Comparison of ENCODE assay signal across 27 cellular contexts in genomic region chr10:123783296-123783695, GRCh38.
"Had no signal": no experiment of that assay in that cellular context is flagged by ENCODE, and none has a peak within 500 bp of the region (broad histone marks: within the 10 kb centered on the region; RNA-seq: fewer than 3 reads in every experiment).

No MANE protein-coding gene starts in this region.

- H3K9me3 Mint-ChIP-seq: activated CD4-positive, alpha-beta memory T cell treated with anti-CD3 and anti-CD28 coated beads, Interleukin-2, amount 10 ng/mL, durations not matched to agents 7 days and 5 days; activated CD4-positive, alpha-beta T cell treated with anti-CD3 and anti-CD28 coated beads, Interleukin-2, amount 10 ng/mL, durations not matched to agents 7 days and 5 days; activated naive CD4-positive, alpha-beta T cell treated with anti-CD3 and anti-CD28 coated beads, Interleukin-2, amount 50 U/mL, for 24 hours; activated naive CD8-positive, alpha-beta T cell treated with anti-CD3 and anti-CD28 coated beads, Interleukin-2, amount 50 U/mL, for 24 hours; activated T-helper 2 cell treated with anti-CD3 and anti-CD28 coated beads, Interferon-gamma antibody, Interleukin-2, Interleukin-4, amounts not matched to agents 10 μg/mL and 5 μg/mL and 100 μg/mL, durations not matched to agents 14 hours and 24 hours and 36 hours; central memory CD8-positive, alpha-beta T cell; nephron; stimulated activated naive B cell treated with anti-CD40 and anti-IgM and Interleukin-4, amounts not matched to agents 10 μg/mL and 1 μg/mL and 100 μg/mL, for 72 hours; WTC11 had no signal

- DNase-seq: activated CD4-positive, alpha-beta memory T cell treated with anti-CD3 and anti-CD28 coated beads, Interleukin-2, amount 10 ng/mL, durations not matched to agents 7 days and 5 days; activated CD4-positive, alpha-beta T cell treated with anti-CD3 and anti-CD28 coated beads for 1 hour; activated CD4-positive, alpha-beta T cell treated with anti-CD3 and anti-CD28 coated beads, Interleukin-2, amount 10 ng/mL, durations not matched to agents 7 days and 5 days; activated naive CD8-positive, alpha-beta T cell treated with anti-CD3 and anti-CD28 coated beads, Interleukin-2, amount 50 U/mL, for 24 hours; activated T-cell treated with anti-CD3 and anti-CD28 coated beads, Interleukin-2, amount 50 U/mL, for 48 hours; amygdala; effector memory CD4-positive, alpha-beta T cell; erythroblast; head of caudate nucleus; hippocampal formation; kidney; left colon; lower lobe of right lung; mesendoderm; stimulated activated CD4-positive, alpha-beta T cell treated with anti-CD3 and anti-CD28 coated beads, Interleukin-15, amount 100 ng/mL, for 24 hours; stimulated activated CD4-positive, alpha-beta T cell treated with anti-CD3 and anti-CD28 coated beads, Interleukin-2, amount 100 ng/mL, for 24 hours; stimulated activated naive B cell treated with anti-CD40 and anti-IgM and Interleukin-4, amounts not matched to agents 10 μg/mL and 1 μg/mL and 100 μg/mL, for 72 hours; T-helper 2 cell; uterus had no signal

- H3K27ac Mint-ChIP-seq: activated CD4-positive, alpha-beta memory T cell treated with anti-CD3 and anti-CD28 coated beads, Interleukin-2, amount 10 ng/mL, durations not matched to agents 7 days and 5 days; activated CD4-positive, alpha-beta T cell treated with anti-CD3 and anti-CD28 coated beads, Interleukin-2, amount 10 ng/mL, durations not matched to agents 7 days and 5 days; activated naive CD4-positive, alpha-beta T cell treated with anti-CD3 and anti-CD28 coated beads, Interleukin-2, amount 50 U/mL, for 24 hours; activated naive CD8-positive, alpha-beta T cell treated with anti-CD3 and anti-CD28 coated beads, Interleukin-2, amount 50 U/mL, for 24 hours; activated T-helper 2 cell treated with anti-CD3 and anti-CD28 coated beads, Interferon-gamma antibody, Interleukin-2, Interleukin-4, amounts not matched to agents 10 μg/mL and 5 μg/mL and 100 μg/mL, durations not matched to agents 14 hours and 24 hours and 36 hours; nephron; stimulated activated naive B cell treated with anti-CD40 and anti-IgM and Interleukin-4, amounts not matched to agents 10 μg/mL and 1 μg/mL and 100 μg/mL, for 72 hours; WTC11 had no signal

- H3K4me3 ChIP-seq: breast epithelium, dorsolateral prefrontal cortex, gastroesophageal sphincter, lower lobe of right lung, uterus had no signal

- FAIRE-seq: kidney had no signal

- H3K36me3 Mint-ChIP-seq: activated naive CD4-positive, alpha-beta T cell treated with anti-CD3 and anti-CD28 coated beads, Interleukin-2, amount 50 U/mL, for 24 hours; stimulated activated naive B cell treated with anti-CD40 and anti-IgM and Interleukin-4, amounts not matched to agents 10 μg/mL and 1 μg/mL and 100 μg/mL, for 72 hours; WTC11 had no signal

- H3K4me3 Mint-ChIP-seq: activated CD4-positive, alpha-beta memory T cell treated with anti-CD3 and anti-CD28 coated beads, Interleukin-2, amount 10 ng/mL, durations not matched to agents 7 days and 5 days; activated CD4-positive, alpha-beta T cell treated with anti-CD3 and anti-CD28 coated beads, Interleukin-2, amount 10 ng/mL, durations not matched to agents 7 days and 5 days; activated naive CD4-positive, alpha-beta T cell treated with anti-CD3 and anti-CD28 coated beads, Interleukin-2, amount 50 U/mL, for 24 hours; activated naive CD8-positive, alpha-beta T cell treated with anti-CD3 and anti-CD28 coated beads, Interleukin-2, amount 50 U/mL, for 24 hours; central memory CD8-positive, alpha-beta T cell; nephron; stimulated activated naive B cell treated with anti-CD40 and anti-IgM and Interleukin-4, amounts not matched to agents 10 μg/mL and 1 μg/mL and 100 μg/mL, for 72 hours; WTC11 had no signal

- H3K27me3 ChIP-seq: breast epithelium, gastroesophageal sphincter, uterus had no signal

- H3K36me3 ChIP-seq: breast epithelium, lower lobe of right lung, uterus had no signal

- H3K27ac ChIP-seq: breast epithelium, dorsolateral prefrontal cortex, lower lobe of right lung, uterus had no signal

- H3K4me1 Mint-ChIP-seq: activated CD4-positive, alpha-beta memory T cell treated with anti-CD3 and anti-CD28 coated beads, Interleukin-2, amount 10 ng/mL, durations not matched to agents 7 days and 5 days; activated CD4-positive, alpha-beta T cell treated with anti-CD3 and anti-CD28 coated beads, Interleukin-2, amount 10 ng/mL, durations not matched to agents 7 days and 5 days; activated naive CD4-positive, alpha-beta T cell treated with anti-CD3 and anti-CD28 coated beads, Interleukin-2, amount 50 U/mL, for 24 hours; activated naive CD8-positive, alpha-beta T cell treated with anti-CD3 and anti-CD28 coated beads, Interleukin-2, amount 50 U/mL, for 24 hours; central memory CD8-positive, alpha-beta T cell; nephron; stimulated activated naive B cell treated with anti-CD40 and anti-IgM and Interleukin-4, amounts not matched to agents 10 μg/mL and 1 μg/mL and 100 μg/mL, for 72 hours had no signal
